In genomic region chr2:84022810-84023431, GRCh38 we compare ENCODE assay signal across 8 cellular contexts.
DNase-seq lines count a peak whose midpoint lies in the region; ATAC-seq and TF ChIP-seq lines count a peak whose summit lies in the region.

No MANE protein-coding gene starts in this region.

- no peak overlapping the region for H3K4me3 Mint-ChIP-seq in stimulated activated memory B cell treated with anti-CD40 and anti-IgM and Interleukin-4, amounts not matched to agents 10 μg/mL and 1 μg/mL and 100 μg/mL, for 72 hours

- in situ Hi-C loops in transverse colon (cut with MboI; ENCODE audit: low pct_ligation_motif_present in 1 of 4, low pct_unique_long_range_greater_than_20kb in 1 of 4, low sequenced_read_pairs in 3 of 4), result loop anchor here (10.0 to 25.0 kb wide), 3 partner anchors 272 to 292 kb away; no protein-coding TSS in a partner anchor

- DNase-seq in AG09319 (ENCODE audit: extremely low read depth, low read depth), result no peak
- DNase-seq in GM04504 (ENCODE audit: low read depth), result peak; percentile 28
- DNase-seq in NAMALWA (ENCODE audit: low spot score), result peak; percentile 60
- DNase-seq in SW480 (ENCODE audit: low spot score), result peak; percentile 69
- peak; percentile 79 for DNase-seq in hepatocyte (ENCODE audit: low spot score)
- DNase-seq in transverse colon, result peak; percentile 15
- no peak for DNase-seq in effector CD4-positive, alpha-beta T cell

- H3K27ac Mint-ChIP-seq in stimulated activated memory B cell treated with anti-CD40 and anti-IgM and Interleukin-4, amounts not matched to agents 10 μg/mL and 1 μg/mL and 100 μg/mL, for 72 hours, result no peak overlapping the region

- H3K79me2 ChIP-seq in hepatocyte, result no peaks in the 10 kb centered on the region

- H3K27ac ChIP-seq in hepatocyte, result no peak overlapping the region
- no peak overlapping the region for H3K27ac ChIP-seq in transverse colon

- no peaks in the 10 kb centered on the region for H4K20me1 ChIP-seq in hepatocyte (ENCODE audit: insufficient read depth, poor library complexity, severe bottlenecking)

- peaks cover 3% of the 10 kb centered on the region for H3K9me3 Mint-ChIP-seq in stimulated activated memory B cell treated with anti-CD40 and anti-IgM and Interleukin-4, amounts not matched to agents 10 μg/mL and 1 μg/mL and 100 μg/mL, for 72 hours

- H3K4me3 ChIP-seq in hepatocyte, result no peak overlapping the region
- no peak overlapping the region for H3K4me3 ChIP-seq in transverse colon

- H3K4me1 Mint-ChIP-seq in stimulated activated memory B cell treated with anti-CD40 and anti-IgM and Interleukin-4, amounts not matched to agents 10 μg/mL and 1 μg/mL and 100 μg/mL, for 72 hours, result no peaks in the 10 kb centered on the region

- peaks cover 8% of the 10 kb centered on the region for H3K27me3 Mint-ChIP-seq in stimulated activated memory B cell treated with anti-CD40 and anti-IgM and Interleukin-4, amounts not matched to agents 10 μg/mL and 1 μg/mL and 100 μg/mL, for 72 hours

- ATAC-seq in stimulated activated memory B cell treated with anti-CD40 and anti-IgM and Interleukin-4, amounts not matched to agents 10 μg/mL and 1 μg/mL and 100 μg/mL, for 72 hours, result no peak

- H3K36me3 ChIP-seq in hepatocyte (replicated peaks; ENCODE audit: insufficient read depth, low read depth) (no peaks in the 10 kb centered on the region), transverse colon (no peaks in the 10 kb centered on the region)

- intact Hi-C loops in transverse colon (cut with DNase I; ENCODE audit: low total_unique reads), result no loop called here

- no peaks in the 10 kb centered on the region for H3K4me1 ChIP-seq in hepatocyte (ENCODE audit: insufficient read depth)
- no peaks in the 10 kb centered on the region for H3K4me1 ChIP-seq in transverse colon

- no peak overlapping the region for H3K4me2 ChIP-seq in hepatocyte

- no peak overlapping the region for H2AFZ ChIP-seq in hepatocyte

- no peak for TF ChIP-seq POLR2A in transverse colon (IDR thresholded peaks at IDR 0.05)

- no peaks in the 10 kb centered on the region for H3K9me2 ChIP-seq in hepatocyte (replicated peaks; ENCODE audit: insufficient read depth)

- H3K36me3 Mint-ChIP-seq in stimulated activated memory B cell treated with anti-CD40 and anti-IgM and Interleukin-4, amounts not matched to agents 10 μg/mL and 1 μg/mL and 100 μg/mL, for 72 hours, result no peaks in the 10 kb centered on the region

- H3K9me3 ChIP-seq in hepatocyte (ENCODE audit: low read depth) (no peaks in the 10 kb centered on the region), transverse colon (no peaks in the 10 kb centered on the region)

- WGBS in hepatocyte (ENCODE audit: low lambda C conversion rate, missing lambda C conversion rate), result 46% methylated on average over 5 of the region's 5 CpGs
- 43 to 52% methylated on average over 5 of the region's 5 CpGs for WGBS in transverse colon (ENCODE audit: low coverage in 1 of 2), 2 donors

- peak; percentile 46 for TF ChIP-seq CTCF in AG09319 (IDR thresholded peaks at IDR 0.05; ENCODE audit: low read depth, low read length)
- peak; percentile 65 for TF ChIP-seq CTCF in hepatocyte (IDR thresholded peaks at IDR 0.05; ENCODE audit: poor library complexity)
- TF ChIP-seq CTCF in transverse colon (IDR thresholded peaks at IDR 0.05), result peak; percentile 52 to 65 (median 59)

- TF ChIP-seq EP300 in transverse colon (IDR thresholded peaks at IDR 0.05; ENCODE audit: low read depth), result no peak

- H3K27me3 ChIP-seq in hepatocyte, result no peaks in the 10 kb centered on the region
- no peaks in the 10 kb centered on the region for H3K27me3 ChIP-seq in transverse colon

Comparison
In these comparisons a context has a peak if more than half of its experiments do, and no peak if none do; other contexts are left out.
1. DNase-seq: peak in GM04504 (single experiment), NAMALWA (single experiment), SW480 (single experiment), hepatocyte (single experiment) and transverse colon (single experiment); none in AG09319 (single experiment) and effector CD4-positive, alpha-beta T cell (single experiment).
2. Peak in every context shown above with its lines, with median percentiles within 50 percentile points of each other: CTCF ChIP-seq.